In the genomic region with DNA sequence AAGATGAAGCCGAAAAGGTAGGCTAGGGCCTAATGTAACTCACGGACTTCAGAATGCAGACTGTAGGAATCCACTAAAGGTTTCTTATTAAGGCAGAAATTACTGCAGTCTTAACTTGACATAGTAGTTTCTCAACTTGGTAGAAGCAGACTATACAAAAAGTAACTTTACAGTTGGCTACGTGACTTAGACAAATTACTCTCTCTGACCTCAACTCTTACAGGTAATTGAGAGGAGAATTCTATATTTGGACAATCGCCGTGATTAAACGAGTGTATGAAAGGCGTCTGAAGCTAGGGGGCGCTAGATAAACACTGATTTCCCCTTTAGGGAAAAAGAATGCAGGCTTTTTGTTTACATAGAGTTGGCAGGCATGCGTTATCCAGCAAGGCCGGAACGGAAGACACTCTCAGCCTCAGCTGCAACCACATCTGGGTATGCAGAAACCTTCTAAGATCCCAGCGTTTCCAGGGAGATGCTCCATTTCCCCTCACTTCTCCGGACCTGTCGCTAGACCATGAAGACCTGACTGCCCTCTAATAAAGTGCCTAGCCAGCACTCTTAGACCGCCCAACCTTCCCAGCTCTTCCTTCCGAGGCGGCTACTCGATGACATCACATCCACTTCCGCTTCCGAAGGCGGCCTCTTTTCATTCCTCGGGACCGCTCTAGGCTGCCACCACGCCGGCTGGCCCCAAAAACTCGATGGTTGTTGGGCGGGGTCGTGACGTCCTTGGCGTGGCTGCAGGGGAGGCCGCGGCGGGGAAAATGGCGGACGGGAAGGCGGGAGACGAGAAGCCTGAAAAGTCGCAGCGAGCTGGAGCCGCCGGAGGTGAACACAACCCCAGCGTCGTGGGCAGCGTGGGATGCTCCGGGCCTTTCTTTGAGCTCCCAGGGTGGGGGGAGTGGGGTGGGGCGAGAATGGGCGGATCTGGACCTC, we compare ENCODE assay signal across 1 cellular context.
TF ChIP-seq lines count a peak whose summit lies in the region.

Gene PCNP (plus strand): TSS at position 732 of the 939 bp plus-strand sequence. CDS start 36 bp downstream, at position 768.

TF ChIP-seq in HepG2, 621 proteins besides CTCF, POLR2A, EP300 and RAD21 (continued from another document and continues in another):
- TF ChIP-seq, protein P1, sequence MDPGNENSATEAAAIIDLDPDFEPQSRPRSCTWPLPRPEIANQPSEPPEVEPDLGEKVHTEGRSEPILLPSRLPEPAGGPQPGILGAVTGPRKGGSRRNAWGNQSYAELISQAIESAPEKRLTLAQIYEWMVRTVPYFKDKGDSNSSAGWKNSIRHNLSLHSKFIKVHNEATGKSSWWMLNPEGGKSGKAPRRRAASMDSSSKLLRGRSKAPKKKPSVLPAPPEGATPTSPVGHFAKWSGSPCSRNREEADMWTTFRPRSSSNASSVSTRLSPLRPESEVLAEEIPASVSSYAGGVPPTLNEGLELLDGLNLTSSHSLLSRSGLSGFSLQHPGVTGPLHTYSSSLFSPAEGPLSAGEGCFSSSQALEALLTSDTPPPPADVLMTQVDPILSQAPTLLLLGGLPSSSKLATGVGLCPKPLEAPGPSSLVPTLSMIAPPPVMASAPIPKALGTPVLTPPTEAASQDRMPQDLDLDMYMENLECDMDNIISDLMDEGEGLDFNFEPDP (CRISPR knock-in tag; conservative IDR thresholded peaks at IDR 0.05): no peak
- TF ChIP-seq, protein P2, sequence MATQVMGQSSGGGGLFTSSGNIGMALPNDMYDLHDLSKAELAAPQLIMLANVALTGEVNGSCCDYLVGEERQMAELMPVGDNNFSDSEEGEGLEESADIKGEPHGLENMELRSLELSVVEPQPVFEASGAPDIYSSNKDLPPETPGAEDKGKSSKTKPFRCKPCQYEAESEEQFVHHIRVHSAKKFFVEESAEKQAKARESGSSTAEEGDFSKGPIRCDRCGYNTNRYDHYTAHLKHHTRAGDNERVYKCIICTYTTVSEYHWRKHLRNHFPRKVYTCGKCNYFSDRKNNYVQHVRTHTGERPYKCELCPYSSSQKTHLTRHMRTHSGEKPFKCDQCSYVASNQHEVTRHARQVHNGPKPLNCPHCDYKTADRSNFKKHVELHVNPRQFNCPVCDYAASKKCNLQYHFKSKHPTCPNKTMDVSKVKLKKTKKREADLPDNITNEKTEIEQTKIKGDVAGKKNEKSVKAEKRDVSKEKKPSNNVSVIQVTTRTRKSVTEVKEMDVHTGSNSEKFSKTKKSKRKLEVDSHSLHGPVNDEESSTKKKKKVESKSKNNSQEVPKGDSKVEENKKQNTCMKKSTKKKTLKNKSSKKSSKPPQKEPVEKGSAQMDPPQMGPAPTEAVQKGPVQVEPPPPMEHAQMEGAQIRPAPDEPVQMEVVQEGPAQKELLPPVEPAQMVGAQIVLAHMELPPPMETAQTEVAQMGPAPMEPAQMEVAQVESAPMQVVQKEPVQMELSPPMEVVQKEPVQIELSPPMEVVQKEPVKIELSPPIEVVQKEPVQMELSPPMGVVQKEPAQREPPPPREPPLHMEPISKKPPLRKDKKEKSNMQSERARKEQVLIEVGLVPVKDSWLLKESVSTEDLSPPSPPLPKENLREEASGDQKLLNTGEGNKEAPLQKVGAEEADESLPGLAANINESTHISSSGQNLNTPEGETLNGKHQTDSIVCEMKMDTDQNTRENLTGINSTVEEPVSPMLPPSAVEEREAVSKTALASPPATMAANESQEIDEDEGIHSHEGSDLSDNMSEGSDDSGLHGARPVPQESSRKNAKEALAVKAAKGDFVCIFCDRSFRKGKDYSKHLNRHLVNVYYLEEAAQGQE (IDR thresholded peaks at IDR 0.05; ENCODE audit: borderline replicate concordance in 1 of 2, low read depth in 1 of 2, low read length in 2 of 2): peak in 1 of 2 experiments; percentile 44; a peak in 1 of 4 replicates
- 0 out of 2 replicates have a peak, but pooled peaks have one; percentile 3 for TF ChIP-seq HOXA5 (CRISPR knock-in tag; IDR thresholded peaks at IDR 0.05)
- TF ChIP-seq ZNF232 (CRISPR knock-in tag; IDR thresholded peaks at IDR 0.05; ENCODE audit: borderline replicate concordance): no peak
- no peak for TF ChIP-seq ZFP62 (CRISPR knock-in tag; IDR thresholded peaks at IDR 0.05)
- peak; percentile 88; the same call in 1 of the 2 replicates for TF ChIP-seq ZNF709 (CRISPR knock-in tag; IDR thresholded peaks at IDR 0.05)
- TF ChIP-seq MAF1 (CRISPR knock-in tag; IDR thresholded peaks at IDR 0.05; ENCODE audit: borderline replicate concordance): no peak
- no peak for TF ChIP-seq ZNF841 (CRISPR knock-in tag; IDR thresholded peaks at IDR 0.05; ENCODE audit: borderline replicate concordance)
- no peak for TF ChIP-seq CCDC6 (CRISPR knock-in tag; IDR thresholded peaks at IDR 0.05)
- TF ChIP-seq ZNF629 (CRISPR knock-in tag; conservative IDR thresholded peaks at IDR 0.05): no peak
- peak; percentile 58; the same call in 1 of the 2 replicates for TF ChIP-seq E2F1 (CRISPR knock-in tag; IDR thresholded peaks at IDR 0.05)
- peak; percentile 96 for TF ChIP-seq KLF12 (CRISPR knock-in tag; IDR thresholded peaks at IDR 0.05; ENCODE audit: borderline replicate concordance)
- no peak for TF ChIP-seq SMYD3 (CRISPR knock-in tag; IDR thresholded peaks at IDR 0.05)
- no peak for TF ChIP-seq ATF7-NPFF (CRISPR knock-in tag; IDR thresholded peaks at IDR 0.05; ENCODE audit: low read depth)
- TF ChIP-seq ZNF703 (CRISPR knock-in tag; IDR thresholded peaks at IDR 0.05; ENCODE audit: borderline replicate concordance): peak; percentile 71; the same call in 1 of the 2 replicates
- TF ChIP-seq ZNF749 (CRISPR knock-in tag; IDR thresholded peaks at IDR 0.05; ENCODE audit: borderline replicate concordance): 0 out of 2 replicates have a peak, but pooled peaks have one; percentile 35
- TF ChIP-seq ZNF7 (CRISPR knock-in tag; IDR thresholded peaks at IDR 0.05): no peak
- TF ChIP-seq ZSCAN9 (CRISPR knock-in tag; IDR thresholded peaks at IDR 0.05; ENCODE audit: borderline replicate concordance): no peak; the same call in 1 of the 2 replicates
- no peak for TF ChIP-seq ZNF782 (CRISPR knock-in tag; IDR thresholded peaks at IDR 0.05; ENCODE audit: borderline replicate concordance)
- no peak for TF ChIP-seq ZNF780A (CRISPR knock-in tag; IDR thresholded peaks at IDR 0.05)
- TF ChIP-seq MAFG (CRISPR knock-in tag; IDR thresholded peaks at IDR 0.05): peak; percentile 88
- TF ChIP-seq ZNF326 (CRISPR knock-in tag; IDR thresholded peaks at IDR 0.05; ENCODE audit: borderline replicate concordance): no peak
- TF ChIP-seq, protein P3, sequence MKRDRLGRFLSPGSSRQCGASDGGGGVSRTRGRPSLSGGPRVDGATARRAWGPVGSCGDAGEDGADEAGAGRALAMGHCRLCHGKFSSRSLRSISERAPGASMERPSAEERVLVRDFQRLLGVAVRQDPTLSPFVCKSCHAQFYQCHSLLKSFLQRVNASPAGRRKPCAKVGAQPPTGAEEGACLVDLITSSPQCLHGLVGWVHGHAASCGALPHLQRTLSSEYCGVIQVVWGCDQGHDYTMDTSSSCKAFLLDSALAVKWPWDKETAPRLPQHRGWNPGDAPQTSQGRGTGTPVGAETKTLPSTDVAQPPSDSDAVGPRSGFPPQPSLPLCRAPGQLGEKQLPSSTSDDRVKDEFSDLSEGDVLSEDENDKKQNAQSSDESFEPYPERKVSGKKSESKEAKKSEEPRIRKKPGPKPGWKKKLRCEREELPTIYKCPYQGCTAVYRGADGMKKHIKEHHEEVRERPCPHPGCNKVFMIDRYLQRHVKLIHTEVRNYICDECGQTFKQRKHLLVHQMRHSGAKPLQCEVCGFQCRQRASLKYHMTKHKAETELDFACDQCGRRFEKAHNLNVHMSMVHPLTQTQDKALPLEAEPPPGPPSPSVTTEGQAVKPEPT (CRISPR knock-in tag; IDR thresholded peaks at IDR 0.05; ENCODE audit: low read depth): no peak
- TF ChIP-seq ZNF10 (CRISPR knock-in tag; IDR thresholded peaks at IDR 0.05; ENCODE audit: borderline replicate concordance, low read depth): no peak
- TF ChIP-seq ZNF564 (CRISPR knock-in tag; IDR thresholded peaks at IDR 0.05): no peak; the same call in 1 of the 2 replicates
- no peak for TF ChIP-seq DPF2 (CRISPR knock-in tag; IDR thresholded peaks at IDR 0.05; ENCODE audit: borderline replicate concordance, low read depth)
- TF ChIP-seq SOX5 (CRISPR knock-in tag; IDR thresholded peaks at IDR 0.05; ENCODE audit: borderline replicate concordance): peak; percentile 62
- TF ChIP-seq MAFK (conservative IDR thresholded peaks at IDR 0.05 in 1 of 2, IDR thresholded peaks at IDR 0.05 in 1 of 2; ENCODE audit: low read length in 2 of 2): peak; percentile 94 to 98
- TF ChIP-seq GTF2F1 (IDR thresholded peaks at IDR 0.05; ENCODE audit: low read length): no peak
- peak; percentile 97 for TF ChIP-seq HOXA3 (CRISPR knock-in tag; IDR thresholded peaks at IDR 0.05)
- no peak for TF ChIP-seq KLF13 (CRISPR knock-in tag; IDR thresholded peaks at IDR 0.05)
- TF ChIP-seq, protein P4, sequence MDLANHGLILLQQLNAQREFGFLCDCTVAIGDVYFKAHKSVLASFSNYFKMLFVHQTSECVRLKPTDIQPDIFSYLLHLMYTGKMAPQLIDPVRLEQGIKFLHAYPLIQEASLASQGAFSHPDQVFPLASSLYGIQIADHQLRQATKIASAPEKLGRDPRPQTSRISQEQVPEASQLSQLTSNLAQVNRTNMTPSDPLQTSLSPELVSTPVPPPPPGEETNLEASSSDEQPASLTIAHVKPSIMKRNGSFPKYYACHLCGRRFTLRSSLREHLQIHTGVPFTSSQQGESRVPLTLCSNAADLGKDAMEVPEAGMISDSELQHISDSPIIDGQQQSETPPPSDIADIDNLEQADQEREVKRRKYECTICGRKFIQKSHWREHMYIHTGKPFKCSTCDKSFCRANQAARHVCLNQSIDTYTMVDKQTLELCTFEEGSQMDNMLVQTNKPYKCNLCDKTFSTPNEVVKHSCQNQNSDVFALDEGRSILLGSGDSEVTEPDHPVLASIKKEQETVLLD (CRISPR knock-in tag; IDR thresholded peaks at IDR 0.05; ENCODE audit: low read depth): no peak
- TF ChIP-seq, protein P5, sequence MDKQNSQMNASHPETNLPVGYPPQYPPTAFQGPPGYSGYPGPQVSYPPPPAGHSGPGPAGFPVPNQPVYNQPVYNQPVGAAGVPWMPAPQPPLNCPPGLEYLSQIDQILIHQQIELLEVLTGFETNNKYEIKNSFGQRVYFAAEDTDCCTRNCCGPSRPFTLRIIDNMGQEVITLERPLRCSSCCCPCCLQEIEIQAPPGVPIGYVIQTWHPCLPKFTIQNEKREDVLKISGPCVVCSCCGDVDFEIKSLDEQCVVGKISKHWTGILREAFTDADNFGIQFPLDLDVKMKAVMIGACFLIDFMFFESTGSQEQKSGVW (CRISPR knock-in tag; IDR thresholded peaks at IDR 0.05; ENCODE audit: borderline replicate concordance): no peak
- TF ChIP-seq ZKSCAN1 (IDR thresholded peaks at IDR 0.05; ENCODE audit: low read length): 0 out of 2 replicates have a peak, but pooled peaks have one; percentile 14
- TF ChIP-seq, protein P6, sequence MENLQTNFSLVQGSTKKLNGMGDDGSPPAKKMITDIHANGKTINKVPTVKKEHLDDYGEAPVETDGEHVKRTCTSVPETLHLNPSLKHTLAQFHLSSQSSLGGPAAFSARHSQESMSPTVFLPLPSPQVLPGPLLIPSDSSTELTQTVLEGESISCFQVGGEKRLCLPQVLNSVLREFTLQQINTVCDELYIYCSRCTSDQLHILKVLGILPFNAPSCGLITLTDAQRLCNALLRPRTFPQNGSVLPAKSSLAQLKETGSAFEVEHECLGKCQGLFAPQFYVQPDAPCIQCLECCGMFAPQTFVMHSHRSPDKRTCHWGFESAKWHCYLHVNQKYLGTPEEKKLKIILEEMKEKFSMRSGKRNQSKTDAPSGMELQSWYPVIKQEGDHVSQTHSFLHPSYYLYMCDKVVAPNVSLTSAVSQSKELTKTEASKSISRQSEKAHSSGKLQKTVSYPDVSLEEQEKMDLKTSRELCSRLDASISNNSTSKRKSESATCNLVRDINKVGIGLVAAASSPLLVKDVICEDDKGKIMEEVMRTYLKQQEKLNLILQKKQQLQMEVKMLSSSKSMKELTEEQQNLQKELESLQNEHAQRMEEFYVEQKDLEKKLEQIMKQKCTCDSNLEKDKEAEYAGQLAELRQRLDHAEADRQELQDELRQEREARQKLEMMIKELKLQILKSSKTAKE (CRISPR knock-in tag; IDR thresholded peaks at IDR 0.05; ENCODE audit: borderline replicate concordance): no peak
- no peak; the same call in 1 of the 2 replicates for TF ChIP-seq MEIS2 (CRISPR knock-in tag; IDR thresholded peaks at IDR 0.05)
- no peak for TF ChIP-seq ZBTB3 (CRISPR knock-in tag; IDR thresholded peaks at IDR 0.05; ENCODE audit: borderline replicate concordance, low read depth)
- no peak for TF ChIP-seq SUZ12 (IDR thresholded peaks at IDR 0.05; ENCODE audit: low read depth, low read length)
- no peak for TF ChIP-seq ZSCAN22 (CRISPR knock-in tag; IDR thresholded peaks at IDR 0.05)
- no peak for TF ChIP-seq PRPF4 (IDR thresholded peaks at IDR 0.05; ENCODE audit: low read depth, low read length, poor library complexity, severe bottlenecking)
- peak; percentile 75 for TF ChIP-seq JUND (CRISPR knock-in tag; IDR thresholded peaks at IDR 0.05)
- TF ChIP-seq, protein P7, sequence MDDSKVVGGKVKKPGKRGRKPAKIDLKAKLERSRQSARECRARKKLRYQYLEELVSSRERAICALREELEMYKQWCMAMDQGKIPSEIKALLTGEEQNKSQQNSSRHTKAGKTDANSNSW (CRISPR knock-in tag; IDR thresholded peaks at IDR 0.05; ENCODE audit: borderline replicate concordance): peak; percentile 61; the same call in 1 of the 2 replicates
- TF ChIP-seq RFXANK (CRISPR knock-in tag; IDR thresholded peaks at IDR 0.05): no peak
- TF ChIP-seq SIX4 (CRISPR knock-in tag; IDR thresholded peaks at IDR 0.05): 0 out of 2 replicates have a peak, but pooled peaks have one; percentile 45
- no peak for TF ChIP-seq ZFP36L2 (CRISPR knock-in tag; IDR thresholded peaks at IDR 0.05)
- TF ChIP-seq ZNF546 (CRISPR knock-in tag; conservative IDR thresholded peaks at IDR 0.05): 0 out of 2 replicates have a peak, but pooled peaks have one; percentile 44
- peak; percentile 67 for TF ChIP-seq AGO1 (IDR thresholded peaks at IDR 0.05; ENCODE audit: low read depth, low read length, poor library complexity, severe bottlenecking)
- TF ChIP-seq U2AF1 (optimal IDR thresholded peaks at IDR 0.05; ENCODE audit: low read depth, low read length): peak; percentile 98
- peak; percentile 69; the same call in 1 of the 2 replicates for TF ChIP-seq TBX2 (CRISPR knock-in tag; IDR thresholded peaks at IDR 0.05; ENCODE audit: borderline replicate concordance)
- peak; percentile 65 for TF ChIP-seq FOSL2 (CRISPR knock-in tag; IDR thresholded peaks at IDR 0.05)
- TF ChIP-seq ZNF746 (CRISPR knock-in tag; IDR thresholded peaks at IDR 0.05): no peak
- TF ChIP-seq ZNF30 (CRISPR knock-in tag; IDR thresholded peaks at IDR 0.05): no peak
- no peak for TF ChIP-seq ZNF775 (CRISPR knock-in tag; IDR thresholded peaks at IDR 0.05; ENCODE audit: borderline replicate concordance)
